In genomic region chr3:139325551-139325950, GRCh38 we compare ENCODE assay signal across 13 cellular contexts.
"Had no signal": no experiment of that assay in that cellular context is flagged by ENCODE, and none has a peak within 500 bp of the region (broad histone marks: within the 10 kb centered on the region; RNA-seq: fewer than 3 reads in every experiment).

No MANE protein-coding gene starts in this region.

- H3K4me3 ChIP-seq: gastrocnemius medialis, heart right ventricle, left lung, skin epidermis, tibial nerve, vagina had no signal

- H3K27me3 ChIP-seq: gastrocnemius medialis, vagina had no signal

- ATAC-seq: left lung; stimulated activated naive B cell treated with anti-CD40 and anti-IgM and Interleukin-4, amounts not matched to agents 10 μg/mL and 1 μg/mL and 100 μg/mL, for 72 hours had no signal

- DNase-seq: activated CD4-positive, CD25-positive, alpha-beta regulatory T cell treated with anti-CD3 and anti-CD28 coated beads, Interleukin-2, amount 50 U/mL, for 72 hours; activated naive CD4-positive, alpha-beta T cell treated with anti-CD3 and anti-CD28 coated beads, Interleukin-2, amount 10 ng/mL, durations not matched to agents 7 days and 5 days; activated T-cell treated with anti-CD3 and anti-CD28 coated beads, Interleukin-2, amount 50 U/mL, for 1 hour; heart right ventricle; left lung; mesenchymal stem cell; stimulated activated CD4-positive, alpha-beta T cell treated with anti-CD3 and anti-CD28 coated beads, Interleukin-15, amount 100 ng/mL, for 24 hours; stimulated activated CD4-positive, alpha-beta T cell treated with anti-CD3 and anti-CD28 coated beads, Interleukin-4, amount 100 ng/mL, for 1 hour; stimulated activated naive B cell treated with anti-CD40 and anti-IgM and Interleukin-4, amounts not matched to agents 10 μg/mL and 1 μg/mL and 100 μg/mL, for 72 hours had no signal

- H3K27ac ChIP-seq: gastrocnemius medialis, heart right ventricle, left lung, skin epidermis, tibial nerve, vagina had no signal

- H3K36me3 ChIP-seq: gastrocnemius medialis, heart right ventricle, left lung, tibial nerve, vagina had no signal

- H3K9me3 ChIP-seq: gastrocnemius medialis, heart right ventricle, left lung, tibial nerve, vagina had no signal

- H3K4me1 ChIP-seq: gastrocnemius medialis had no signal
